16 cellular contexts compared by ENCODE assay signal in genomic region chr1:157089789-157090188, GRCh38. TPM values are rescaled to one million over a fixed set of nuclear protein-coding genes. Genes with fewer than 3 reads are reported as not detected.
A peak's percentile ranks its signal among the peaks of the same experiment; 100 is the strongest.
DNase-seq lines count a peak whose midpoint lies in the region; ATAC-seq, FAIRE-seq and TF ChIP-seq lines count a peak whose summit lies in the region.
"Had no signal": no experiment of that assay in that cellular context is flagged by ENCODE, and none has a peak within 500 bp of the region (broad histone marks: within the 10 kb centered on the region; RNA-seq: fewer than 3 reads in every experiment).

No MANE protein-coding gene starts in this region.

- no peaks in the 10 kb centered on the region for H3K4me1 ChIP-seq in DND-41 (ENCODE audit: insufficient read depth, low read length)
- H3K4me1 ChIP-seq in IMR-90 (ENCODE audit: control insufficient read depth, insufficient read depth, low read length), result no peaks in the 10 kb centered on the region; the same call in 1 of the 2 replicates
- no peaks in the 10 kb centered on the region for H3K4me1 ChIP-seq in foreskin keratinocyte
- H3K4me1 ChIP-seq in pancreas, result no peaks in the 10 kb centered on the region

- CTCF ChIA-PET in IMR-90 (lab: Yijun Ruan, JAX), result interaction anchor here (0.5 to 4.7 kb wide), 17 partner anchors 9 to 75 kb away, joined by 3 to 88 read pairs (median 4); partner anchors contain the start of genes ARHGEF11 and ETV3L

- H2BK15ac ChIP-seq in IMR-90 (ENCODE audit: low read depth, low read length), result no peak overlapping the region

- H3K23ac ChIP-seq in IMR-90 (ENCODE audit: low read depth, low read length), result no peak overlapping the region

- H3K36me3 ChIP-seq in DND-41 (ENCODE audit: insufficient read depth, low read length) (no peaks in the 10 kb centered on the region), IMR-90 (ENCODE audit: control insufficient read depth, insufficient read depth, low read length) (no peaks in the 10 kb centered on the region), pancreas (no peaks in the 10 kb centered on the region)
- H3K36me3 ChIP-seq: esophagus squamous epithelium, tibial artery had no signal

- H3K14ac ChIP-seq in IMR-90 (replicated peaks; ENCODE audit: low read depth, low read length), result no peak overlapping the region

- no peak for FAIRE-seq in pancreas (lab: Jason Lieb, UNC)
- FAIRE-seq: HTR-8/SVneo had no signal

- H2BK5ac ChIP-seq in IMR-90 (ENCODE audit: low read depth, low read length, poor library complexity, severe bottlenecking), result no peak overlapping the region

- H4K5ac ChIP-seq in IMR-90 (ENCODE audit: low read depth, low read length), result no peak overlapping the region

- no peaks in the 10 kb centered on the region for H3K79me1 ChIP-seq in IMR-90 (ENCODE audit: low read depth in 1 of 2, low read length in 2 of 2)

- intact Hi-C loops in IMR-90 (cut with micrococcal nuclease) (loop anchor here (1.0 to 10.0 kb wide), 4 partner anchors 48 to 399 kb away; partner anchors contain the start of gene ETV3), pancreas (cut with DNase I) (loop anchor here in 2 of 3 donors (2.0 to 10.0 kb wide), 3 partner anchors 68 to 405 kb away; no protein-coding TSS in a partner anchor)

- POLR2A ChIA-PET in IMR-90 (lab: Charles Lee; ENCODE audit: unreplicated experiment), result interaction anchor here (1.0 kb wide), 1 partner anchor 15 kb away, joined by 4 read pairs; no protein-coding TSS in a partner anchor

- TF ChIP-seq CTCF in DND-41 (IDR thresholded peaks at IDR 0.05; ENCODE audit: borderline replicate concordance, extremely low read depth, low read length, poor library complexity, severe bottlenecking) (no peak), IMR-90 (conservative IDR thresholded peaks at IDR 0.05; ENCODE audit: low read depth, low read length) (no peak), foreskin keratinocyte (conservative IDR thresholded peaks at IDR 0.05) (no peak), pancreas (IDR thresholded peaks at IDR 0.05) (no peak)

- ATAC-seq in DND-41 (ENCODE audit: insufficient read depth, low read depth) (peak; percentile 38; the same call in 2 of the 3 replicates), IMR-90 (ENCODE audit: low read depth) (no peak), foreskin keratinocyte (peak; percentile 7), pancreas (peak in 3 of 4 donors; percentile 12 to 17 (median 15)), HG03521 (IDR thresholded peaks at IDR 0.05; ENCODE audit: unreplicated experiment) (no peak)

- no peaks in the 10 kb centered on the region for H3K9me3 ChIP-seq in DND-41 (ENCODE audit: insufficient read depth, low read length, severe bottlenecking)
- no peaks in the 10 kb centered on the region for H3K9me3 ChIP-seq in IMR-90 (ENCODE audit: control insufficient read depth, insufficient read depth, low read length)
- no peaks in the 10 kb centered on the region for H3K9me3 ChIP-seq in pancreas
- H3K9me3 ChIP-seq: esophagus squamous epithelium, tibial artery had no signal

- H2BK20ac ChIP-seq in IMR-90 (ENCODE audit: low read depth, low read length), result no peak overlapping the region

- H3K79me2 ChIP-seq in DND-41 (ENCODE audit: insufficient read depth, low read length), result no peaks in the 10 kb centered on the region

- no peak overlapping the region for H3K56ac ChIP-seq in IMR-90 (ENCODE audit: extremely low read depth, insufficient read depth, low read length)

- dilution Hi-C loops in IMR-90 (cut with HindIII; ENCODE audit: low sequenced_read_pairs, unreplicated experiment), result no loop called here

- DNase-seq in DND-41 (no peak), IMR-90 (no peak), foreskin keratinocyte (no peak), pancreas (no peak), SIG-M5 treated with dmso at 0.1 percent for 504 hours (lab: John Stamatoyannopoulos, UW; ENCODE audit: unreplicated experiment) (no peak), NCI-H1417 (lab: John Stamatoyannopoulos, UW) (no peak), COLO668 (lab: John Stamatoyannopoulos, UW; ENCODE audit: unreplicated experiment) (no peak)
- DNase-seq: esophagus squamous epithelium had no signal

- H2BK120ac ChIP-seq in IMR-90 (ENCODE audit: low read depth, low read length), result no peak overlapping the region

- H3K4me3 ChIP-seq in DND-41 (ENCODE audit: low read depth in 1 of 2, low read length in 2 of 2), result no peak overlapping the region
- no peak overlapping the region for H3K4me3 ChIP-seq in IMR-90 (ENCODE audit: insufficient read depth, low read depth, low read length)
- H3K4me3 ChIP-seq in pancreas, result no peak overlapping the region
- H3K4me3 ChIP-seq: esophagus squamous epithelium, skin epidermis, tibial artery had no signal

- H3K4ac ChIP-seq in IMR-90 (ENCODE audit: low read depth, low read length), result no peak overlapping the region

- in situ Hi-C loops in IMR-90 (cut with MboI; ENCODE audit: low sequenced_read_pairs), result loop anchor here (5.0 kb wide), 1 partner anchor 63 kb away; no protein-coding TSS in a partner anchor

- H3K27me3 ChIP-seq in DND-41 (ENCODE audit: insufficient read depth, low read length, poor library complexity), result peaks cover 16% of the 10 kb centered on the region
- H3K27me3 ChIP-seq in IMR-90 (ENCODE audit: control insufficient read depth, insufficient read depth, low read length), result no peaks in the 10 kb centered on the region; the same call in 1 of the 2 replicates
- no peaks in the 10 kb centered on the region for H3K27me3 ChIP-seq in foreskin keratinocyte
- H3K27me3 ChIP-seq in pancreas, result no peaks in the 10 kb centered on the region
- H3K27me3 ChIP-seq: esophagus squamous epithelium had no signal

- TF ChIP-seq RAD21 in IMR-90 (IDR thresholded peaks at IDR 0.05; ENCODE audit: low read length), result no peak

- H2AFZ ChIP-seq in DND-41 (ENCODE audit: low read depth, low read length) (no peak overlapping the region), IMR-90 (replicated peaks; ENCODE audit: low read length, poor library complexity) (peak overlapping the region; percentile 26)

- H2AK5ac ChIP-seq in IMR-90 (ENCODE audit: low read depth, low read length), result no peak overlapping the region

- H3K9ac ChIP-seq in DND-41 (ENCODE audit: low read depth, low read length) (no peak overlapping the region), IMR-90 (ENCODE audit: low read depth, low read length) (no peak overlapping the region)

- WGBS in IMR-90 (ENCODE audit: extremely low coverage in 2 of 2, insufficient read length in 1 of 2), 2 experiments, result 60% methylated on average over 1 of the region's 9 CpGs; no CpG with 5 or more reads in 1 of the 2 experiments
- WGBS in pancreas, 2 donors, result 72 to 77% methylated on average over 9 of the region's 9 CpGs

- H3K4me2 ChIP-seq in DND-41 (ENCODE audit: insufficient read depth, low read length) (no peak overlapping the region), IMR-90 (ENCODE audit: low read depth, low read length) (no peak overlapping the region)

- no TSS peak for BruUV-seq in IMR-90 (replicated peaks; lab: Mats Ljungman, UMichigan)

- H4K91ac ChIP-seq in IMR-90 (ENCODE audit: insufficient read depth, low read depth, low read length), result no peak overlapping the region

- H4K20me1 ChIP-seq in DND-41 (ENCODE audit: insufficient read depth, low read length), result no peaks in the 10 kb centered on the region
- H4K20me1 ChIP-seq in IMR-90 (ENCODE audit: insufficient read depth, low read length), result no peaks in the 10 kb centered on the region

- no peak for TF ChIP-seq POLR2A in IMR-90 (IDR thresholded peaks at IDR 0.05; ENCODE audit: low read depth, low read length)

- H3K27ac ChIP-seq in DND-41 (ENCODE audit: low read length) (no peak overlapping the region), IMR-90 (ENCODE audit: insufficient read depth, low read length) (no peak overlapping the region), foreskin keratinocyte (no peak overlapping the region), pancreas (no peak overlapping the region)
- H3K27ac ChIP-seq: esophagus squamous epithelium, tibial artery, VCaP had no signal

- H4K8ac ChIP-seq in IMR-90 (ENCODE audit: low read depth in 2 of 2, low read length in 2 of 2), result no peak overlapping the region

- H3K9me1 ChIP-seq in IMR-90 (ENCODE audit: insufficient read depth, low read length), result no peaks in the 10 kb centered on the region

- H2AK9ac ChIP-seq in IMR-90 (replicated peaks; ENCODE audit: low read depth, low read length, poor library complexity), result no peak overlapping the region

- H3K18ac ChIP-seq in IMR-90 (ENCODE audit: low read depth, low read length), result no peak overlapping the region

TF ChIP-seq in IMR-90, 13 proteins besides CTCF, POLR2A, EP300 and RAD21 (continues in another document):
- TF ChIP-seq USF2 (IDR thresholded peaks at IDR 0.05; ENCODE audit: low read depth, low read length) (no peak), MAFK (IDR thresholded peaks at IDR 0.05; ENCODE audit: low read depth, low read length) (no peak), CEBPB (IDR thresholded peaks at IDR 0.05; ENCODE audit: low read depth, low read length) (no peak), SMC3 (IDR thresholded peaks at IDR 0.05; ENCODE audit: low read depth, low read length) (no peak)

RNA-seq across cellular contexts. Expression of gene ETV3L, which starts 9.8 kb away (rescaled TPM):
- total RNA-seq in IMR-90 (2012; rRNA removed) (not detected in 2 replicates), foreskin keratinocyte (not detected in 2 replicates), pancreas (not detected)
- polyA plus RNA-seq in IMR-90 (2012; rRNA removed) (not detected in 2 replicates), foreskin keratinocyte (not detected in 2 replicates), pancreas (under 1 TPM in 1 of 2 donors, not detected in 1; 0.14 TPM)
- not detected in 2 replicates for polyA plus RNA-seq in IMR-90 (2012; cell fraction: cytosol; rRNA removed)
- polyA plus RNA-seq in IMR-90 (2012; cell fraction: nucleus; rRNA removed; ENCODE audit: low replicate concordance), result 0.03 and 0.10 TPM in 2 replicates
- total RNA-seq: activated CD8-positive, alpha-beta memory T cell treated with anti-CD3 and anti-CD28 coated beads for 36 hours; esophagus squamous epithelium; osteocyte had no signal
- polyA plus RNA-seq: keratinocyte had no signal

RNA-seq across cellular contexts. Expression of gene ARHGEF11, which starts 44.2 kb away (rescaled TPM):
- total RNA-seq in IMR-90 (2012; rRNA removed) (15.3 and 16.8 TPM in 2 replicates), foreskin keratinocyte (16.5 and 18.4 TPM in 2 replicates), pancreas (10 to 100 TPM in 4 of 6 donors, 1 to 10 TPM in 2; 9.1 to 21.0 (median 11.7) TPM)
- polyA plus RNA-seq in IMR-90 (2012; rRNA removed) (17.2 and 18.5 TPM in 2 replicates), foreskin keratinocyte (5.6 and 6.1 TPM in 2 replicates), pancreas (10 to 100 TPM; 11.4 to 15.1 TPM)
- polyA plus RNA-seq in IMR-90 (2012; cell fraction: cytosol; rRNA removed), result 8.5 and 14.8 TPM in 2 replicates
- 36.4 and 51.9 TPM in 2 replicates for polyA plus RNA-seq in IMR-90 (2012; cell fraction: nucleus; rRNA removed; ENCODE audit: low replicate concordance)

RNA-seq across cellular contexts. Expression of gene ETV3, which starts 48.4 kb away (rescaled TPM):
- total RNA-seq in IMR-90 (2012; rRNA removed), result 14.7 and 21.1 TPM in 2 replicates
- 6.4 and 6.8 TPM in 2 replicates for polyA plus RNA-seq in IMR-90 (2012; rRNA removed)
- 2.9 and 4.0 TPM in 2 replicates for polyA plus RNA-seq in IMR-90 (2012; cell fraction: cytosol; rRNA removed)
- polyA plus RNA-seq in IMR-90 (2012; cell fraction: nucleus; rRNA removed; ENCODE audit: low replicate concordance), result 10.0 and 112 TPM in 2 replicates
- total RNA-seq in foreskin keratinocyte, result 26.2 and 27.0 TPM in 2 replicates
- polyA plus RNA-seq in foreskin keratinocyte, result 5.9 and 7.3 TPM in 2 replicates
- 10 to 100 TPM in 1 of 6 donors, 1 to 10 TPM in 5; 6.4 to 12.9 (median 8.3) TPM for total RNA-seq in pancreas
- polyA plus RNA-seq in pancreas, result 1 to 10 TPM; 2.9 to 3.5 TPM

Comparison
In these comparisons a context has a peak if more than half of its experiments do, and no peak if none do; other contexts are left out.
1. ATAC-seq: peak in DND-41 (single experiment), foreskin keratinocyte (single experiment) and pancreas (3 of 4); none in IMR-90 (single experiment) and HG03521 (single experiment).